In genomic region chr3:14288833-14289451, GRCh38 we compare ENCODE assay signal across 25 cellular contexts.
DNase-seq lines count a peak whose midpoint lies in the region; ATAC-seq, FAIRE-seq and TF ChIP-seq lines count a peak whose summit lies in the region.
"Had no signal": no experiment of that assay in that cellular context is flagged by ENCODE, and none has a peak within 500 bp of the region (broad histone marks: within the 10 kb centered on the region; RNA-seq: fewer than 3 reads in every experiment).

No MANE protein-coding gene starts in this region.

- H3K4me1 ChIP-seq in Panc1 (ENCODE audit: control insufficient read depth, insufficient read depth, low read length) (peaks cover 11% of the 10 kb centered on the region; the same call in 1 of the 2 replicates), small intestine (ENCODE audit: control insufficient read depth in 2 of 2, insufficient read depth in 1 of 2, low read depth in 1 of 2, low read length in 1 of 2) (peaks cover 4 to 5% of the 10 kb centered on the region in 2 donors), adrenal gland (replicated peaks in 1 of 2) (peaks cover 0 to 12% of the 10 kb centered on the region in 2 donors)

- WGBS in small intestine, 3 donors = 53 to 69% (median 64%) methylated on average over 5 of the region's 5 CpGs
- WGBS in adrenal gland, 4 donors = 66 to 84% (median 77%) methylated on average over 4 to 5 of the region's 5 CpGs

- TF ChIP-seq POLR2A in adrenal gland (IDR thresholded peaks at IDR 0.05) = no peak

- peak overlapping the region; percentile 21; the same call in 1 of the 2 replicates for H3K27ac ChIP-seq in Panc1 (ENCODE audit: low read length)
- H3K27ac ChIP-seq in small intestine (ENCODE audit: low read depth in 1 of 2, low read length in 1 of 2) = peak overlapping the region; percentile 74 to 92
- no peak overlapping the region for H3K27ac ChIP-seq in adrenal gland
- H3K27ac ChIP-seq: HL-60, upper lobe of right lung had no signal

- no peaks in the 10 kb centered on the region for H3K36me3 Mint-ChIP-seq in glutamatergic neuron (ENCODE audit: unreplicated experiment)
- H3K36me3 Mint-ChIP-seq: stimulated activated effector memory CD8-positive, alpha-beta T cell treated with anti-CD3 and anti-CD28 coated beads, Interleukin-12 subunit alpha, Interleukin-12 subunit beta, amount 100 ng/mL, for 72 hours had no signal

- ATAC-seq in Panc1 = no peak
- ATAC-seq: stimulated activated effector memory CD8-positive, alpha-beta T cell treated with anti-CD3 and anti-CD28 coated beads, Interleukin-12 subunit alpha, Interleukin-12 subunit beta, amount 100 ng/mL, for 72 hours; T-helper 17 cell had no signal

- BruUV-seq in Panc1 (replicated peaks; lab: Mats Ljungman, UMichigan) = no TSS peak

- H3K36me3 ChIP-seq in Panc1 (ENCODE audit: control insufficient read depth, insufficient read depth, low read length) = no peaks in the 10 kb centered on the region
- H3K36me3 ChIP-seq in small intestine (ENCODE audit: control insufficient read depth in 2 of 2, insufficient read depth in 2 of 2, low read length in 2 of 2) = no peaks in the 10 kb centered on the region
- no peaks in the 10 kb centered on the region for H3K36me3 ChIP-seq in adrenal gland (replicated peaks in 1 of 2)
- H3K36me3 ChIP-seq: upper lobe of right lung had no signal

- peaks cover 53% of the 10 kb centered on the region for H3K4me1 Mint-ChIP-seq in glutamatergic neuron (ENCODE audit: low read depth, unreplicated experiment)
- H3K4me1 Mint-ChIP-seq: B cell; stimulated activated effector memory CD8-positive, alpha-beta T cell treated with anti-CD3 and anti-CD28 coated beads, Interleukin-12 subunit alpha, Interleukin-12 subunit beta, amount 100 ng/mL, for 72 hours had no signal

- TF ChIP-seq CTCF in Panc1 (IDR thresholded peaks at IDR 0.05) (no peak), glutamatergic neuron (IDR thresholded peaks at IDR 0.05; ENCODE audit: partially characterized antibody, unreplicated experiment) (no peak), adrenal gland (IDR thresholded peaks at IDR 0.05) (no peak)

- POLR2A ChIA-PET in Panc1 (lab: Charles Lee) = interaction anchor here (0.6 kb wide), 2 partner anchors 13 to 108 kb away, joined by 3 to 10 read pairs; no protein-coding TSS in a partner anchor

- no peak for FAIRE-seq in small intestine (lab: Jason Lieb, UNC)
- FAIRE-seq: A204.1 had no signal

- peak; percentile 84 for DNase-seq in NCI-H82 (lab: John Stamatoyannopoulos, UW)
- no peak for DNase-seq in NCI-H82 treated with DMSO at 0.1 percent for 48 hours (lab: John Stamatoyannopoulos, UW; ENCODE audit: unreplicated experiment)
- no peak for DNase-seq in Panc1 (ENCODE audit: low read depth, low spot score)
- no peak for DNase-seq in glutamatergic neuron
- no peak for DNase-seq in small intestine
- DNase-seq in NAMALWA (ENCODE audit: low spot score) = no peak
- no peak for DNase-seq in NCI-H187 treated with DMSO at 0.1 percent for 48 hours (lab: John Stamatoyannopoulos, UW)
- no peak for DNase-seq in adrenal gland
- DNase-seq: activated CD4-positive, alpha-beta T cell treated with anti-CD3 and anti-CD28 coated beads for 4 hours; activated naive CD4-positive, alpha-beta T cell; activated T-cell treated with anti-CD3 and anti-CD28 coated beads, Interleukin-2, amount 50 U/mL, for 24 hours; COR-L47; cortex of kidney; NCI-H1105; NCI-H2081; NCI-H510A; NK-92 treated with Interleukin-12 subunit alpha and Interleukin-12 subunit beta, amount 100 ng/mL, for 24 hours; SK-N-SH; T-helper 17 cell; upper lobe of right lung had no signal

- in situ Hi-C loops in Panc1 (cut with HindIII; ENCODE audit: low pct_unique_long_range_greater_than_20kb, low sequenced_read_pairs) = no loop called here

- peaks cover 8% of the 10 kb centered on the region for H3K9me3 Mint-ChIP-seq in glutamatergic neuron (ENCODE audit: unreplicated experiment)
- H3K9me3 Mint-ChIP-seq: activated T-cell treated with anti-CD3 and anti-CD28 coated beads, Interleukin-2, amount 50 U/mL, for 24 hours; stimulated activated effector memory CD8-positive, alpha-beta T cell treated with anti-CD3 and anti-CD28 coated beads, Interleukin-12 subunit alpha, Interleukin-12 subunit beta, amount 100 ng/mL, for 72 hours had no signal

- H3K4me3 Mint-ChIP-seq in glutamatergic neuron (ENCODE audit: unreplicated experiment) = peak overlapping the region; percentile 1
- H3K4me3 Mint-ChIP-seq: activated T-cell treated with anti-CD3 and anti-CD28 coated beads, Interleukin-2, amount 50 U/mL, for 24 hours; B cell; stimulated activated effector memory CD8-positive, alpha-beta T cell treated with anti-CD3 and anti-CD28 coated beads, Interleukin-12 subunit alpha, Interleukin-12 subunit beta, amount 100 ng/mL, for 72 hours; T-helper 17 cell had no signal

- CTCF ChIA-PET in Panc1 (lab: Charles Lee) = no interaction called here

- intact Hi-C loops in Panc1 (cut with micrococcal nuclease; ENCODE audit: unreplicated experiment) = no loop called here
- intact Hi-C loops in adrenal gland (cut with DNase I) = no loop called here

- peaks cover 12% of the 10 kb centered on the region for H3K27me3 Mint-ChIP-seq in glutamatergic neuron (ENCODE audit: unreplicated experiment)
- H3K27me3 Mint-ChIP-seq: activated T-cell treated with anti-CD3 and anti-CD28 coated beads, Interleukin-2, amount 50 U/mL, for 24 hours had no signal

- H3K9me3 ChIP-seq in Panc1 (ENCODE audit: control insufficient read depth, insufficient read depth, low read depth, low read length) = no peaks in the 10 kb centered on the region
- no peaks in the 10 kb centered on the region for H3K9me3 ChIP-seq in small intestine (ENCODE audit: control insufficient read depth, low read depth)
- H3K9me3 ChIP-seq in adrenal gland (replicated peaks in 1 of 3) = no peaks in the 10 kb centered on the region
- H3K9me3 ChIP-seq: SK-N-SH, upper lobe of right lung had no signal

- H3K4me3 ChIP-seq in Panc1 (ENCODE audit: low read depth in 2 of 2, low read length in 2 of 2) (no peak overlapping the region), small intestine (ENCODE audit: low read depth in 1 of 2, low read length in 2 of 2) (no peak overlapping the region), adrenal gland (no peak overlapping the region)
- H3K4me3 ChIP-seq: lung, upper lobe of right lung had no signal

- no peaks in the 10 kb centered on the region for H3K27me3 ChIP-seq in Panc1 (ENCODE audit: control insufficient read depth, insufficient read depth, low read length)
- no peaks in the 10 kb centered on the region for H3K27me3 ChIP-seq in small intestine (ENCODE audit: control insufficient read depth in 2 of 2, insufficient read depth in 2 of 2, low read length in 2 of 2)
- no peaks in the 10 kb centered on the region for H3K27me3 ChIP-seq in adrenal gland
- H3K27me3 ChIP-seq: upper lobe of right lung had no signal

- H3K27ac Mint-ChIP-seq in glutamatergic neuron (ENCODE audit: unreplicated experiment) = peak overlapping the region; percentile 84
- H3K27ac Mint-ChIP-seq: activated T-cell treated with anti-CD3 and anti-CD28 coated beads, Interleukin-2, amount 50 U/mL, for 24 hours; B cell; stimulated activated effector memory CD8-positive, alpha-beta T cell treated with anti-CD3 and anti-CD28 coated beads, Interleukin-12 subunit alpha, Interleukin-12 subunit beta, amount 100 ng/mL, for 72 hours; T-helper 17 cell had no signal

Comparison
In these comparisons a context has a peak if more than half of its experiments do, and no peak if none do; other contexts are left out.
1. H3K27ac ChIP-seq: peak in Panc1 (single experiment) and small intestine (2 of 2); none in adrenal gland (0 of 5).